In genomic region chr16:26276289-26276688, GRCh38 we compare ENCODE assay signal across 32 cellular contexts.
"Had no signal": no experiment of that assay in that cellular context is flagged by ENCODE, and none has a peak within 500 bp of the region (broad histone marks: within the 10 kb centered on the region; RNA-seq: fewer than 3 reads in every experiment).

No MANE protein-coding gene starts in this region.

- FAIRE-seq: bronchial epithelial cell, TTC549 had no signal

- ATAC-seq: activated CD4-positive, alpha-beta T cell treated with anti-CD3 and anti-CD28 coated beads for 36 hours; activated CD4-positive, CD25-positive, alpha-beta regulatory T cell treated with anti-CD3 and anti-CD28 coated beads, Interleukin-2, amount 50 U/mL, for 24 hours; activated CD8-positive, alpha-beta memory T cell treated with anti-CD3 and anti-CD28 coated beads, Interleukin-2, amount 10 ng/mL, durations not matched to agents 7 days and 5 days; activated CD8-positive, alpha-beta T cell treated with anti-CD3 and anti-CD28 coated beads, Interleukin-2, amount 10 ng/mL, durations not matched to agents 7 days and 5 days; activated naive CD8-positive, alpha-beta T cell treated with anti-CD3 and anti-CD28 coated beads, Interleukin-2, amount 50 U/mL, for 24 hours had no signal

- H3K27ac ChIP-seq: ascending aorta, cardiac muscle cell, VCaP had no signal

- H3K36me3 ChIP-seq: ascending aorta, cardiac muscle cell had no signal

- H3K4me3 ChIP-seq: ascending aorta, cardiac muscle cell had no signal

- H3K9me3 ChIP-seq: ascending aorta had no signal

- H3K4me1 ChIP-seq: ascending aorta had no signal

- DNase-seq: activated CD4-positive, alpha-beta memory T cell treated with anti-CD3 and anti-CD28 coated beads, Interleukin-2, amount 10 ng/mL, durations not matched to agents 7 days and 5 days; activated CD4-positive, alpha-beta T cell treated with anti-CD3 and anti-CD28 coated beads for 1 hour; activated CD4-positive, alpha-beta T cell treated with anti-CD3 and anti-CD28 coated beads for 36 hours; activated CD4-positive, alpha-beta T cell treated with anti-CD3 and anti-CD28 coated beads for 48 hours; activated CD4-positive, alpha-beta T cell treated with anti-CD3 and anti-CD28 coated beads, Interleukin-2, amount 10 ng/mL, durations not matched to agents 7 days and 5 days; activated CD4-positive, alpha-beta T cell treated with anti-CD3 and anti-CD28 coated beads, Interleukin-2, amount 50 U/mL, for 48 hours; activated CD4-positive, CD25-positive, alpha-beta regulatory T cell; activated CD8-positive, alpha-beta memory T cell treated with anti-CD3 and anti-CD28 coated beads for 24 hours; activated CD8-positive, alpha-beta memory T cell treated with anti-CD3 and anti-CD28 coated beads, Interleukin-2, amount 10 ng/mL, durations not matched to agents 7 days and 5 days; activated CD8-positive, alpha-beta memory T cell treated with anti-CD3 and anti-CD28 coated beads, Interleukin-2, amount 50 U/mL, for 48 hours; activated CD8-positive, alpha-beta T cell treated with anti-CD3 and anti-CD28 coated beads, Interleukin-2, amount 10 ng/mL, durations not matched to agents 7 days and 5 days; activated effector memory CD4-positive, alpha-beta T cell treated with Interleukin-2 at 50 U/mL for 16 hours; activated gamma-delta T cell; activated naive CD4-positive, alpha-beta T cell treated with anti-CD3 and anti-CD28 coated beads, Interleukin-2, amount 10 ng/mL, durations not matched to agents 7 days and 5 days; activated naive CD4-positive, alpha-beta T cell treated with Interleukin-2 at 50 U/mL for 16 hours; activated naive CD8-positive, alpha-beta T cell treated with anti-CD3 and anti-CD28 coated beads, Interleukin-2, amount 10 ng/mL, durations not matched to agents 7 days and 5 days; activated naive CD8-positive, alpha-beta T cell treated with anti-CD3 and anti-CD28 coated beads, Interleukin-2, amount 50 U/mL, for 24 hours; activated T-cell treated with anti-CD3 and anti-CD28 coated beads, Interleukin-2, amount 50 U/mL, for 24 hours; activated T-cell treated with anti-CD3 and anti-CD28 coated beads, Interleukin-2, amount 50 U/mL, for 48 hours; amygdala; anterior cingulate cortex; caudate nucleus; cerebellar nuclear complex; T-helper 1 cell; T-helper 2 cell; T-helper 9 cell had no signal

- H3K27me3 ChIP-seq: ascending aorta, cardiac muscle cell had no signal
